37 cellular contexts compared by ENCODE assay signal in genomic region chr4:151361126-151361525, GRCh38. TPM values are rescaled to one million over a fixed set of nuclear protein-coding genes. Genes with fewer than 3 reads are reported as not detected.
"Had no signal": no experiment of that assay in that cellular context is flagged by ENCODE, and none has a peak within 500 bp of the region (broad histone marks: within the 10 kb centered on the region; RNA-seq: fewer than 3 reads in every experiment).

No MANE protein-coding gene starts in this region.

- H3K27ac ChIP-seq: adrenal gland, body of pancreas, breast epithelium, Peyer's patch had no signal

- H3K27me3 ChIP-seq: adrenal gland, body of pancreas, breast epithelium, MG63, Peyer's patch had no signal

- DNase-seq: activated CD4-positive, alpha-beta T cell treated with anti-CD3 and anti-CD28 coated beads for 36 hours; activated CD4-positive, alpha-beta T cell treated with anti-CD3 and anti-CD28 coated beads, Interleukin-2, amount 10 ng/mL, durations not matched to agents 7 days and 5 days; activated CD4-positive, alpha-beta T cell treated with anti-CD3 and anti-CD28 coated beads, Interleukin-2, amount 50 U/mL, for 48 hours; activated CD8-positive, alpha-beta T cell treated with anti-CD3 and anti-CD28 coated beads, Interleukin-2, amount 10 ng/mL, durations not matched to agents 7 days and 5 days; activated gamma-delta T cell; activated naive CD4-positive, alpha-beta T cell treated with Interleukin-2 at 50 U/mL for 16 hours; activated T-cell treated with anti-CD3 and anti-CD28 coated beads, Interleukin-2, amount 50 U/mL, for 24 hours; adrenal gland; body of pancreas; Karpas-422; KBM-7; MG63; MV-4-11; NCI-H1092; NCI-H1436 treated with DMSO at 0.1 percent for 48 hours; NCI-H1694 treated with DMSO at 0.1 percent for 48 hours; NCI-H2029; NCI-H2171; NCI-H510A; NCI-H526; NCI-H748 treated with DMSO at 0.1 percent for 48 hours; NK-92 treated with Interleukin-12 subunit alpha and Interleukin-12 subunit beta, amount 100 ng/mL, for 24 hours; PC-3; Peyer's patch; RPMI8226; SIG-M5; T1000 had no signal

- FAIRE-seq: astrocyte, TTC549 had no signal

- ATAC-seq: activated CD4-positive, alpha-beta T cell treated with anti-CD3 and anti-CD28 coated beads for 36 hours; activated CD4-positive, CD25-positive, alpha-beta regulatory T cell treated with anti-CD3 and anti-CD28 coated beads, Interleukin-2, amount 50 U/mL, for 24 hours; activated CD8-positive, alpha-beta T cell treated with anti-CD3 and anti-CD28 coated beads, Interleukin-2, amount 10 ng/mL, durations not matched to agents 7 days and 5 days; activated naive CD4-positive, alpha-beta T cell treated with anti-CD3 and anti-CD28 coated beads, Interleukin-2, amount 50 U/mL, for 72 hours; body of pancreas; PC-3; Right ventricle myocardium inferior; WTC11 had no signal

- H3K9me3 ChIP-seq: adrenal gland, body of pancreas, breast epithelium, MG63, Peyer's patch had no signal

- H3K36me3 ChIP-seq: adrenal gland, breast epithelium, MG63, Peyer's patch had no signal

- H3K4me3 ChIP-seq: adrenal gland, body of pancreas, breast epithelium, MG63, Peyer's patch had no signal

- H3K4me1 ChIP-seq: adrenal gland, body of pancreas, breast epithelium, Peyer's patch had no signal

RNA-seq across cellular contexts. Expression of gene SH3D19, which starts 35.7 kb away (rescaled TPM):
- total RNA-seq: activated CD4-positive, alpha-beta T cell treated with anti-CD3 and anti-CD28 coated beads for 36 hours; activated CD4-positive, alpha-beta T cell treated with anti-CD3 and anti-CD28 coated beads, Interleukin-2, amount 10 ng/mL, durations not matched to agents 7 days and 5 days; activated CD8-positive, alpha-beta T cell treated with anti-CD3 and anti-CD28 coated beads, Interleukin-2, amount 10 ng/mL, durations not matched to agents 7 days and 5 days; activated T-helper 2 cell treated with anti-CD3 and anti-CD28 coated beads, Interferon-gamma antibody, Interleukin-2, Interleukin-4, amounts not matched to agents 10 μg/mL and 5 μg/mL and 100 μg/mL, durations not matched to agents 14 hours and 24 hours and 36 hours; T-helper 1 cell treated with Interleukin-12 subunit alpha and Interleukin-12 subunit beta and Interleukin-4 antibody, amounts not matched to agents 30 ng/mL and 1 ng/mL, for 36 hours; T-helper 2 cell treated with Interferon-gamma antibody and Interleukin-4, amounts not matched to agents 100 ng/mL and 5 ng/mL, for 36 hours had no signal

RNA-seq across cellular contexts. Expression of gene FHIP1A, which starts 47.9 kb away (rescaled TPM):
- total RNA-seq: activated CD4-positive, alpha-beta T cell treated with anti-CD3 and anti-CD28 coated beads, Interleukin-2, amount 10 ng/mL, durations not matched to agents 7 days and 5 days; activated CD8-positive, alpha-beta T cell treated with anti-CD3 and anti-CD28 coated beads, Interleukin-2, amount 10 ng/mL, durations not matched to agents 7 days and 5 days; activated T-helper 2 cell treated with anti-CD3 and anti-CD28 coated beads, Interferon-gamma antibody, Interleukin-2, Interleukin-4, amounts not matched to agents 10 μg/mL and 5 μg/mL and 100 μg/mL, durations not matched to agents 14 hours and 24 hours and 36 hours; T-helper 1 cell treated with Interleukin-12 subunit alpha and Interleukin-12 subunit beta and Interleukin-4 antibody, amounts not matched to agents 30 ng/mL and 1 ng/mL, for 36 hours; T-helper 2 cell treated with Interferon-gamma antibody and Interleukin-4, amounts not matched to agents 100 ng/mL and 5 ng/mL, for 36 hours had no signal
